In the genomic region with DNA sequence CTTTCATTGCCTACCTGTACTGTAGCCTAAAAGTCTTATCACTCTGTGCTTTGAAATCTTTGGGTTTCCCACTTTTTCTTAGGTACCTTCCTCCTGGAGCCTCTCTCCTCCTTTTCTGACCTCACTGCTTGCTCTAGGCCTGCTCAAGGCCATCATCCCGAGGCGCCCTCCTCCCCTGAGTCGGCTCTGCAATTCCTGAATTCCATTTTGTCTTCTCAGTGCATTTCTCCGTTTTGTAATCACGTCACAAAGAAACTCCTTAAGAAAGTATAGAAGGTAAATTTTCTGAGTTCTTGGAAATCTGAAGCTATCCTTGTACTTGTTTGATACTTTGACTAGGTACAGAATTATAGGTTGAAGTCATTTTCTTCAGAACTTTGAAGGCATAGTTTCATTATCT, we compare ENCODE assay signal across 24 cellular contexts. TPM values are rescaled to one million over a fixed set of nuclear protein-coding genes. Genes with fewer than 3 reads are reported as not detected.
"Had no signal": no experiment of that assay in that cellular context is flagged by ENCODE, and none has a peak within 500 bp of the region (broad histone marks: within the 10 kb centered on the region; RNA-seq: fewer than 3 reads in every experiment).

No MANE protein-coding gene starts in this region.

- H3K9me3 ChIP-seq: esophagus muscularis mucosa, gastroesophageal sphincter, heart left ventricle, neutrophil, pancreas, right lobe of liver, suprapubic skin, thyroid gland had no signal

- H3K4me3 Mint-ChIP-seq: memory B cell; natural killer cell; neural crest cell; stimulated activated naive CD8-positive, alpha-beta T cell treated with anti-CD3 and anti-CD28 coated beads, Interleukin-15, amount 100 ng/mL, for 72 hours; type B pancreatic cell had no signal

- H3K4me1 ChIP-seq: foreskin keratinocyte, heart left ventricle, right lobe of liver, suprapubic skin, thyroid gland had no signal

- DNase-seq: effector CD8-positive, alpha-beta T cell; foreskin keratinocyte; heart left ventricle; kidney; natural killer cell; pancreas; right lobe of liver; small intestine; stimulated activated CD4-positive, alpha-beta T cell treated with anti-CD3 and anti-CD28 coated beads, Interleukin-15, amount 100 ng/mL, for 24 hours; stimulated activated CD4-positive, alpha-beta T cell treated with anti-CD3 and anti-CD28 coated beads, Interleukin-2, amount 100 ng/mL, for 48 hours; stimulated activated naive CD4-positive, alpha-beta T cell; stimulated activated naive CD8-positive, alpha-beta T cell treated with anti-CD3 and anti-CD28 coated beads, Interleukin-15, amount 100 ng/mL, for 72 hours; thyroid gland had no signal

- H3K27me3 ChIP-seq: esophagus muscularis mucosa, foreskin keratinocyte, gastroesophageal sphincter, heart left ventricle, hepatocyte, neutrophil, pancreas, right lobe of liver, suprapubic skin, thyroid gland had no signal

- H3K36me3 ChIP-seq: pancreas had no signal

- H3K27ac Mint-ChIP-seq: memory B cell, natural killer cell, type B pancreatic cell had no signal

- H3K9me3 Mint-ChIP-seq: memory B cell; natural killer cell; neural crest cell; stimulated activated naive CD8-positive, alpha-beta T cell treated with anti-CD3 and anti-CD28 coated beads, Interleukin-15, amount 100 ng/mL, for 72 hours; type B pancreatic cell had no signal

- ATAC-seq: foreskin keratinocyte; gastroesophageal sphincter; heart left ventricle; left lobe of liver; natural killer cell; right lobe of liver; stimulated activated naive CD8-positive, alpha-beta T cell treated with anti-CD3 and anti-CD28 coated beads, Interleukin-15, amount 100 ng/mL, for 72 hours had no signal

- H3K4me3 ChIP-seq: esophagus muscularis mucosa, gastroesophageal sphincter, heart left ventricle, hepatocyte, lung, pancreas, right lobe of liver, suprapubic skin, thyroid gland had no signal

- H3K27me3 Mint-ChIP-seq: memory B cell; stimulated activated naive CD8-positive, alpha-beta T cell treated with anti-CD3 and anti-CD28 coated beads, Interleukin-15, amount 100 ng/mL, for 72 hours; type B pancreatic cell had no signal

- H3K4me1 Mint-ChIP-seq: memory B cell; neural crest cell; stimulated activated naive CD8-positive, alpha-beta T cell treated with anti-CD3 and anti-CD28 coated beads, Interleukin-15, amount 100 ng/mL, for 72 hours had no signal

RNA-seq across cellular contexts. Expression of a gene that starts 33.3 kb away (rescaled TPM):
- total RNA-seq: mononuclear cell had no signal
